ENCODE assay signal across 15 cellular contexts in the genomic region with DNA sequence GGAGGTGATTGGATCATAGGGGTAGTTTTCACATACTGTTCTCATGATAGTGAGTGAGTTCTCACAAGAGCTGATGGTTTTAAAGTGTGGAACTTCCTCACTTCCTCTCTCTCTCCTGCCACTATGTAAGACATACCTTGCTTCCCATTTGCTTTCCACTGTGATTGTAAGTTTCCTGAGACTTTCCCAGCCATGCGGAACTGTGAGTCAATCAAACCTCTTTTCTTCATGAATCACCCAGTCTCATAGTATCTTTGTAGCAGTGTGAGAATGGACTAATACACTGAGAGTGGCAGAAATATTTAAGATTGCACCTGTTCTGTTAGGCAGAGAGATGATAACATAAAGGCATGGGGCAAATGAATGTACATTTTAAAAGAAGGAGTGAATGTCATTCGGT.
"Had no signal": no experiment of that assay in that cellular context is flagged by ENCODE, and none has a peak within 500 bp of the region (broad histone marks: within the 10 kb centered on the region; RNA-seq: fewer than 3 reads in every experiment).

No MANE protein-coding gene starts in this region.

- H3K4me3 Mint-ChIP-seq: activated naive CD8-positive, alpha-beta T cell treated with anti-CD3 and anti-CD28 coated beads for 36 hours; activated T-helper 1 cell treated with anti-CD3 and anti-CD28 coated beads, Interleukin-12 subunit alpha, Interleukin-12 subunit beta, Interleukin-2, Interleukin-4 antibody, amounts not matched to agents 30 ng/mL and 10 ng/mL and 1 ng/mL, durations not matched to agents 14 hours and 24 hours and 36 hours; nephron progenitor cell; stimulated activated naive CD8-positive, alpha-beta T cell treated with anti-CD3 and anti-CD28 coated beads, Interleukin-15, Interleukin-2, amounts not matched to agents 100 ng/mL and 50 ng/mL, for 24 hours had no signal

- DNase-seq: activated CD4-positive, alpha-beta T cell treated with anti-CD3 and anti-CD28 coated beads, Interleukin-2, amount 50 U/mL, for 1 hour; activated CD8-positive, alpha-beta memory T cell treated with anti-CD3 and anti-CD28 coated beads for 24 hours; activated naive CD8-positive, alpha-beta T cell treated with anti-CD3 and anti-CD28 coated beads for 36 hours; aorta; islet precursor cell; nephron progenitor cell; occipital lobe; right cardiac atrium; SW 1271; upper lobe of left lung had no signal

- H3K9me3 Mint-ChIP-seq: activated T-helper 1 cell treated with anti-CD3 and anti-CD28 coated beads, Interleukin-12 subunit alpha, Interleukin-12 subunit beta, Interleukin-2, Interleukin-4 antibody, amounts not matched to agents 30 ng/mL and 10 ng/mL and 1 ng/mL, durations not matched to agents 14 hours and 24 hours and 36 hours; nephron progenitor cell; stimulated activated naive CD8-positive, alpha-beta T cell treated with anti-CD3 and anti-CD28 coated beads, Interleukin-15, Interleukin-2, amounts not matched to agents 100 ng/mL and 50 ng/mL, for 24 hours had no signal

- H3K36me3 Mint-ChIP-seq: activated naive CD8-positive, alpha-beta T cell treated with anti-CD3 and anti-CD28 coated beads for 36 hours had no signal

- ATAC-seq: activated CD4-positive, CD25-positive, alpha-beta regulatory T cell treated with anti-CD3 and anti-CD28 coated beads, Interleukin-2, amount 50 U/mL, for 24 hours; gastroesophageal sphincter; right cardiac atrium had no signal

- H3K27ac ChIP-seq: cardiac muscle cell, gastroesophageal sphincter, upper lobe of left lung had no signal

- H3K27me3 Mint-ChIP-seq: activated naive CD8-positive, alpha-beta T cell treated with anti-CD3 and anti-CD28 coated beads for 36 hours; stimulated activated naive CD8-positive, alpha-beta T cell treated with anti-CD3 and anti-CD28 coated beads, Interleukin-15, Interleukin-2, amounts not matched to agents 100 ng/mL and 50 ng/mL, for 24 hours had no signal

- H3K4me1 Mint-ChIP-seq: activated naive CD8-positive, alpha-beta T cell treated with anti-CD3 and anti-CD28 coated beads for 36 hours; nephron progenitor cell had no signal
